ENCODE assay signal across 1 cellular context in genomic region chr1:79281442-79281841, GRCh38.
TF ChIP-seq lines count a peak whose summit lies in the region.

No MANE protein-coding gene starts in this region.

TF ChIP-seq in A549, 52 proteins besides CTCF, POLR2A, EP300 and RAD21 (continued from another document):
- TF ChIP-seq HOXB13 (CRISPR knock-in tag; IDR thresholded peaks at IDR 0.05; ENCODE audit: low read depth), result no peak
- peak; percentile 53 for TF ChIP-seq MAFK (IDR thresholded peaks at IDR 0.05; ENCODE audit: partially characterized antibody)
- TF ChIP-seq EHMT2 (IDR thresholded peaks at IDR 0.05; ENCODE audit: low read depth), result no peak
- TF ChIP-seq TFCP2L1 (CRISPR knock-in tag; IDR thresholded peaks at IDR 0.05), result no peak
